Comparison of ENCODE assay signal across 27 cellular contexts in the genomic region with DNA sequence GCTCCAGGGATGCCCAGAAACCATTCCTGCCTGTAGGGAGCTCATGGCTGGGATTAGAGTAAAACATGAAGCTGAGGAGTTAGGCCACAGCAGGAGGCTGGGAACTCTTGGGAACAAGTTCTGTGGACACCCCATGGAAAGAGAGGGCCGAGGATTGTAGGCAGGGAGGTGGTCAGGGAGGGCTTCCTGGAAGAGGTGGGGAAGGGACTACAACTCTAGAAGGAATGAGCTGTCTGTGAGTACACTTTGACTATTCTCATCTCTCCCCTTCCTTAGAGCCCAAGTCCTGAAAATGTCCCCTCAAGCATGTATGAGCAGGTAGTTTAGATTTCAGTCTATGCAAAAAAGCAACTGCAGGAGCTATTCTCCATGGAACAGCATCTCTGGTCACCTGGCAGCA.
A peak's percentile ranks its signal among the peaks of the same experiment; 100 is the strongest.
DNase-seq lines count a peak whose midpoint lies in the region; ATAC-seq and TF ChIP-seq lines count a peak whose summit lies in the region.
"Had no signal": no experiment of that assay in that cellular context is flagged by ENCODE, and none has a peak within 500 bp of the region (broad histone marks: within the 10 kb centered on the region; RNA-seq: fewer than 3 reads in every experiment).

No MANE protein-coding gene starts in this region.

- H3K9me3 ChIP-seq in BLaER1 treated with 17β-estradiol and CSF1 and Interleukin-3, amounts not matched to agents 10 nM and 100 nM (replicated peaks in 1 of 11) = no peaks in the 10 kb centered on the region
- H3K9me3 ChIP-seq in suprapubic skin (no peaks in the 10 kb centered on the region), esophagus muscularis mucosa (no peaks in the 10 kb centered on the region)
- H3K9me3 ChIP-seq: BE2C, prostate gland, sigmoid colon had no signal

- ATAC-seq in HG03196 (IDR thresholded peaks at IDR 0.05; ENCODE audit: unreplicated experiment) = no peak
- ATAC-seq: activated CD4-positive, CD25-positive, alpha-beta regulatory T cell treated with anti-CD3 and anti-CD28 coated beads, Interleukin-2, amount 50 U/mL, for 24 hours; activated CD8-positive, alpha-beta memory T cell treated with anti-CD3 and anti-CD28 coated beads, Interleukin-2, amount 10 ng/mL, durations not matched to agents 7 days and 5 days; activated naive CD8-positive, alpha-beta T cell treated with anti-CD3 and anti-CD28 coated beads, Interleukin-2, amount 50 U/mL, for 24 hours; activated T-cell treated with anti-CD3 and anti-CD28 coated beads, Interleukin-2, amount 50 U/mL, for 4 hours; SK-N-SH treated with all-trans-retinoic acid at 6 μM for 48 hours had no signal

- peaks cover 41 to 61% (median 49%) of the 10 kb centered on the region in 10 experiments for H3K4me1 ChIP-seq in BLaER1 treated with 17β-estradiol and CSF1 and Interleukin-3, amounts not matched to agents 10 nM and 100 nM
- H3K4me1 ChIP-seq in suprapubic skin (peaks cover 41% of the 10 kb centered on the region), esophagus muscularis mucosa (peaks cover 7 to 26% (median 23%) of the 10 kb centered on the region in 4 donors)
- H3K4me1 ChIP-seq: BE2C had no signal

- H3K36me3 Mint-ChIP-seq in chondrocyte (ENCODE audit: low read depth) (no peaks in the 10 kb centered on the region), neural crest cell (ENCODE audit: low read depth) (no peaks in the 10 kb centered on the region)
- H3K36me3 Mint-ChIP-seq: activated CD8-positive, alpha-beta memory T cell treated with anti-CD3 and anti-CD28 coated beads, Interleukin-2, amount 10 ng/mL, durations not matched to agents 7 days and 5 days had no signal

- H3K4me2 ChIP-seq in BLaER1 treated with 17β-estradiol and CSF1 and Interleukin-3, amounts not matched to agents 10 nM and 100 nM = peak overlapping the region; percentile 52 to 83 (median 73); a peak in 21 of 22 replicates

- DNase-seq in chondrocyte (ENCODE audit: low spot score) (peak; percentile 30), neural crest cell (ENCODE audit: low read depth, low spot score) (no peak), suprapubic skin (ENCODE audit: low spot score in 2 of 2) (no peak), posterior vena cava (ENCODE audit: low spot score) (no peak), esophagus muscularis mucosa (ENCODE audit: extremely low spot score) (no peak)
- DNase-seq in activated T-cell treated with anti-CD3 and anti-CD28 coated beads, Interleukin-2, amount 50 U/mL, for 48 hours = no peak
- DNase-seq: activated CD4-positive, alpha-beta T cell treated with anti-CD3 and anti-CD28 coated beads, Interleukin-2, amount 50 U/mL, for 4 hours; activated CD8-positive, alpha-beta memory T cell treated with anti-CD3 and anti-CD28 coated beads, Interleukin-2, amount 10 ng/mL, durations not matched to agents 7 days and 5 days; activated gamma-delta T cell treated with Interleukin-2 at 50 U/mL for 16 hours; activated naive CD8-positive, alpha-beta T cell treated with anti-CD3 and anti-CD28 coated beads, Interleukin-2, amount 50 U/mL, for 24 hours; activated T-cell treated with anti-CD3 and anti-CD28 coated beads, Interleukin-2, amount 50 U/mL, for 4 hours; BE2C; EL; H7; Kasumi-1; left cardiac atrium; NCI-H1417 treated with DMSO at 0.1 percent for 48 hours; NCI-H2081; sigmoid colon; stimulated activated CD4-positive, alpha-beta T cell treated with anti-CD3 and anti-CD28 coated beads, Interleukin-4, amount 100 ng/mL, for 24 hours had no signal

- H4K20me1 ChIP-seq in BLaER1 treated with 17β-estradiol and CSF1 and Interleukin-3, amounts not matched to agents 10 nM and 100 nM = no peaks in the 10 kb centered on the region

- WGBS in suprapubic skin = 93% methylated on average over 1 of the region's 1 CpG
- WGBS in esophagus muscularis mucosa = 81% methylated on average over 1 of the region's 1 CpG

- peaks cover 12% of the 10 kb centered on the region for H3K27me3 Mint-ChIP-seq in chondrocyte (ENCODE audit: low read depth)
- peaks cover 23% of the 10 kb centered on the region for H3K27me3 Mint-ChIP-seq in neural crest cell (ENCODE audit: low read depth)
- H3K27me3 Mint-ChIP-seq: activated CD8-positive, alpha-beta memory T cell treated with anti-CD3 and anti-CD28 coated beads, Interleukin-2, amount 10 ng/mL, durations not matched to agents 7 days and 5 days; activated naive CD8-positive, alpha-beta T cell treated with anti-CD3 and anti-CD28 coated beads, Interleukin-2, amount 50 U/mL, for 24 hours had no signal

- intact Hi-C loops in posterior vena cava (cut with DNase I) = loop anchor here in 1 of 2 donors (1.0 kb wide), 1 partner anchor 21 kb away; no protein-coding TSS in a partner anchor
- intact Hi-C loops in esophagus muscularis mucosa (cut with DNase I) = no loop called here

- H3K4me3 Mint-ChIP-seq in chondrocyte (ENCODE audit: unreplicated experiment) = no peak overlapping the region
- no peak overlapping the region for H3K4me3 Mint-ChIP-seq in neural crest cell
- H3K4me3 Mint-ChIP-seq: activated CD8-positive, alpha-beta memory T cell treated with anti-CD3 and anti-CD28 coated beads, Interleukin-2, amount 10 ng/mL, durations not matched to agents 7 days and 5 days; activated naive CD8-positive, alpha-beta T cell treated with anti-CD3 and anti-CD28 coated beads, Interleukin-2, amount 50 U/mL, for 24 hours; activated T-cell treated with anti-CD3 and anti-CD28 coated beads, Interleukin-2, amount 50 U/mL, for 4 hours; central memory CD8-positive, alpha-beta T cell; T-helper 1 cell treated with Interleukin-12 subunit alpha and Interleukin-12 subunit beta and Interleukin-4 antibody, amounts not matched to agents 30 μg/mL and 1 μg/mL, for 36 hours had no signal

- H3K9me3 Mint-ChIP-seq in chondrocyte (ENCODE audit: low read depth) (peaks cover 4% of the 10 kb centered on the region), neural crest cell (no peaks in the 10 kb centered on the region)
- H3K9me3 Mint-ChIP-seq: activated naive CD8-positive, alpha-beta T cell treated with anti-CD3 and anti-CD28 coated beads, Interleukin-2, amount 50 U/mL, for 24 hours; activated T-cell treated with anti-CD3 and anti-CD28 coated beads, Interleukin-2, amount 50 U/mL, for 4 hours; central memory CD8-positive, alpha-beta T cell; T-helper 1 cell treated with Interleukin-12 subunit alpha and Interleukin-12 subunit beta and Interleukin-4 antibody, amounts not matched to agents 30 μg/mL and 1 μg/mL, for 36 hours had no signal

- no peak overlapping the region for H3K4me3 ChIP-seq in BLaER1 treated with 17β-estradiol and CSF1 and Interleukin-3, amounts not matched to agents 10 nM and 100 nM
- no peak overlapping the region for H3K4me3 ChIP-seq in suprapubic skin
- H3K4me3 ChIP-seq in esophagus muscularis mucosa = no peak overlapping the region
- H3K4me3 ChIP-seq: prostate gland, sigmoid colon had no signal

- TF ChIP-seq CTCF in chondrocyte (IDR thresholded peaks at IDR 0.05) = no peak
- no peak for TF ChIP-seq CTCF in neural crest cell (conservative IDR thresholded peaks at IDR 0.05)
- no peak for TF ChIP-seq CTCF in suprapubic skin (IDR thresholded peaks at IDR 0.05)
- no peak for TF ChIP-seq CTCF in esophagus muscularis mucosa (IDR thresholded peaks at IDR 0.05)

- H3K4me1 Mint-ChIP-seq in chondrocyte (ENCODE audit: low read depth) (peaks cover 18% of the 10 kb centered on the region), neural crest cell (peaks cover 38% of the 10 kb centered on the region)
- H3K4me1 Mint-ChIP-seq: activated CD8-positive, alpha-beta memory T cell treated with anti-CD3 and anti-CD28 coated beads, Interleukin-2, amount 10 ng/mL, durations not matched to agents 7 days and 5 days; activated naive CD8-positive, alpha-beta T cell treated with anti-CD3 and anti-CD28 coated beads, Interleukin-2, amount 50 U/mL, for 24 hours; central memory CD8-positive, alpha-beta T cell had no signal

- no peaks in the 10 kb centered on the region for H3K27me3 ChIP-seq in BLaER1 treated with 17β-estradiol and CSF1 and Interleukin-3, amounts not matched to agents 10 nM and 100 nM
- H3K27me3 ChIP-seq in suprapubic skin (no peaks in the 10 kb centered on the region), esophagus muscularis mucosa (peaks cover 0 to 6% (median 0%) of the 10 kb centered on the region in 4 donors)
- H3K27me3 ChIP-seq: BE2C, sigmoid colon had no signal

- peak overlapping the region in 9 of 11 experiments; percentile 68 to 91 (median 85); a peak in 18 of 22 replicates for H3K27ac ChIP-seq in BLaER1 treated with 17β-estradiol and CSF1 and Interleukin-3, amounts not matched to agents 10 nM and 100 nM
- H3K27ac ChIP-seq in suprapubic skin (peak overlapping the region; percentile 61), esophagus muscularis mucosa (replicated peaks in 1 of 4) (peak overlapping the region in 1 of 4 donors; percentile 54)

- peak overlapping the region in 10 of 11 experiments; percentile 20 to 79 (median 72); a peak in 17 of 22 replicates for H3K9ac ChIP-seq in BLaER1 treated with 17β-estradiol and CSF1 and Interleukin-3, amounts not matched to agents 10 nM and 100 nM

- TF ChIP-seq POLR2A in suprapubic skin (IDR thresholded peaks at IDR 0.05) (no peak), esophagus muscularis mucosa (IDR thresholded peaks at IDR 0.05; ENCODE audit: low read depth) (no peak)

- no peaks in the 10 kb centered on the region for H3K36me3 ChIP-seq in BLaER1 treated with 17β-estradiol and CSF1 and Interleukin-3, amounts not matched to agents 10 nM and 100 nM
- H3K36me3 ChIP-seq in suprapubic skin (no peaks in the 10 kb centered on the region), esophagus muscularis mucosa (no peaks in the 10 kb centered on the region)
- H3K36me3 ChIP-seq: BE2C, prostate gland, sigmoid colon had no signal

- H3K27ac Mint-ChIP-seq in chondrocyte (ENCODE audit: unreplicated experiment) (no peak overlapping the region), neural crest cell (ENCODE audit: unreplicated experiment) (peak overlapping the region; percentile 87)
- H3K27ac Mint-ChIP-seq: activated CD8-positive, alpha-beta memory T cell treated with anti-CD3 and anti-CD28 coated beads, Interleukin-2, amount 10 ng/mL, durations not matched to agents 7 days and 5 days; activated naive CD8-positive, alpha-beta T cell treated with anti-CD3 and anti-CD28 coated beads, Interleukin-2, amount 50 U/mL, for 24 hours; T-helper 1 cell treated with Interleukin-12 subunit alpha and Interleukin-12 subunit beta and Interleukin-4 antibody, amounts not matched to agents 30 μg/mL and 1 μg/mL, for 36 hours had no signal

- TF ChIP-seq EP300 in suprapubic skin (IDR thresholded peaks at IDR 0.05) = no peak
- TF ChIP-seq EP300 in esophagus muscularis mucosa (IDR thresholded peaks at IDR 0.05) = no peak
